ENCODE assay signal across 23 cellular contexts in genomic region chr3:2420919-2421318, GRCh38.
"Had no signal": no experiment of that assay in that cellular context is flagged by ENCODE, and none has a peak within 500 bp of the region (broad histone marks: within the 10 kb centered on the region; RNA-seq: fewer than 3 reads in every experiment).

No MANE protein-coding gene starts in this region.

- H3K27ac ChIP-seq: ovary, prostate gland, thoracic aorta, WERI-Rb-1 had no signal

- H3K27ac Mint-ChIP-seq: activated naive CD4-positive, alpha-beta T cell treated with anti-CD3 and anti-CD28 coated beads, Interleukin-2, amount 50 U/mL, for 72 hours; brain; natural killer cell treated with Interleukin-12 subunit alpha and Interleukin-12 subunit beta and Interleukin-15 and Interleukin-18, amount 100 ng/mL, for 72 hours; T-helper 2 cell treated with Interferon-gamma antibody and Interleukin-4, amounts not matched to agents 5 μg/mL and 100 μg/mL, for 36 hours had no signal

- H3K4me3 ChIP-seq: ovary, prostate gland, thoracic aorta had no signal

- H3K4me1 Mint-ChIP-seq: brain had no signal

- H3K36me3 Mint-ChIP-seq: activated naive CD4-positive, alpha-beta T cell treated with anti-CD3 and anti-CD28 coated beads, Interleukin-2, amount 50 U/mL, for 72 hours; brain; natural killer cell treated with Interleukin-12 subunit alpha and Interleukin-12 subunit beta and Interleukin-15 and Interleukin-18, amount 100 ng/mL, for 72 hours had no signal

- H3K27me3 Mint-ChIP-seq: natural killer cell treated with Interleukin-12 subunit alpha and Interleukin-12 subunit beta and Interleukin-15 and Interleukin-18, amount 100 ng/mL, for 72 hours had no signal

- H3K4me1 ChIP-seq: prostate gland had no signal

- H3K36me3 ChIP-seq: ovary, prostate gland, thoracic aorta, WERI-Rb-1 had no signal

- ATAC-seq: activated naive CD4-positive, alpha-beta T cell treated with anti-CD3 and anti-CD28 coated beads, Interleukin-2, amount 50 U/mL, for 72 hours; left lobe of liver; natural killer cell treated with Interleukin-12 subunit alpha and Interleukin-12 subunit beta and Interleukin-15 and Interleukin-18, amount 100 ng/mL, for 72 hours; right cardiac atrium had no signal

- DNase-seq: activated CD4-positive, alpha-beta T cell treated with anti-CD3 and anti-CD28 coated beads for 1 hour; activated gamma-delta T cell treated with Interleukin-2 at 50 U/mL for 16 hours; activated T-cell treated with anti-CD3 and anti-CD28 coated beads, Interleukin-2, amount 50 U/mL, for 1 hour; aorta; dermis blood vessel endothelial cell; effector CD8-positive, alpha-beta T cell; foreskin melanocyte; glutamatergic neuron; hippocampal formation; ovary; right cardiac atrium; stimulated activated CD4-positive, alpha-beta T cell treated with anti-CD3 and anti-CD28 coated beads, Interleukin-4, amount 100 ng/mL, for 24 hours; stimulated activated naive CD4-positive, alpha-beta T cell treated with Interleukin-2 at 50 U/mL for 16 hours; WERI-Rb-1 had no signal

- H3K9me3 Mint-ChIP-seq: activated naive CD4-positive, alpha-beta T cell treated with anti-CD3 and anti-CD28 coated beads, Interleukin-2, amount 50 U/mL, for 72 hours had no signal

- H3K9me3 ChIP-seq: ovary, prostate gland, thoracic aorta had no signal

- H3K27me3 ChIP-seq: ovary had no signal

- FAIRE-seq: keratinocyte, TTC549 had no signal

- H3K4me3 Mint-ChIP-seq: brain; natural killer cell treated with Interleukin-12 subunit alpha and Interleukin-12 subunit beta and Interleukin-15 and Interleukin-18, amount 100 ng/mL, for 72 hours; T-helper 2 cell treated with Interferon-gamma antibody and Interleukin-4, amounts not matched to agents 5 μg/mL and 100 μg/mL, for 36 hours had no signal
